1 cellular context compared by ENCODE assay signal in the genomic region with DNA sequence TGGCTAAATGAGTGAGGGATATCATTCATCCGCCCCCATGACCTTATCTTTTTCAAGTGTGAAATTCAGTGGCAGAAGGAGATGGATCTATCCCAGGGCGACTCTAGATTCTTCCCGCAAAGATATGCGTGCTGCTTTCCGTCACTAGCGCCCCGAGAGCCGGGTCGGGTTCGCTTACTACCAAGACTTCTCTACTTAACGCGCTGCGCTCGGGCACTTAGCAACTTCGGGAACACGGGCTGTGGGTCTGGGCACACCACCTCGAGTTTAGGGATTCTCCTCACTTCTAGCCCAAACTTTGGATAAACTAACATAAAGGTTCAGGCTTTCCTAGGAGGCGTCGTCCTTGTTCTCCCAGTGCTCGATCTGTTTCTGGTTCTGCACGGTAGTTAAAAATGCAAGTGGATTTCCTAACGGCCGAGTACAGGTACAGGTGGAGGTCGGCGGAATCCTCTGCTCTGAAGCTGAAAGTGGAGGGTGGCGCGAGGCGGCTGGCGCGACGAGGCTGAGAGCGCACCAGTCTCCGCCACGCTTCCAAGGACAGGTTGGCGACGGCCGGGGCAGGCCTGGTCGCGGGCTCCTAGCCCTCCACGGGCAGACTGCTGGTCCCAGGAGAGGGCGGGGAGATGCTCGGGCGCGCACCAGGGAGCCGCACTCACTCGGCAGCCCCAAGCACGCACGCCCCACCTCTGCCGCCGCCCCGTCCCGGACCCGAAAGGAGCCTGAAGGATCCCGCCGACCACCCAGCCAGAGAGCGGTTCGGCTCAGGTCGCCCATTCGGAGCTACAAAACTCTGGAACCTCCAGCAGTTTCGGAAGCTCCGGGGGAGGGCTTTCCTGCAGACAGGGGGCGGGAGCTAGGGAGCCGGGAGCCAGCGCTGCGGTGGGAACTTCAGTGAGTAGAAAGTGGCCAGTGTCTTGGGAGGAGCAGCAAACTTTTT.
TF ChIP-seq lines count a peak whose summit lies in the region.

No MANE protein-coding gene starts in this region.

TF ChIP-seq in A549, 52 proteins besides CTCF, POLR2A, EP300 and RAD21 (continued from another document):
- TF ChIP-seq, protein P1, sequence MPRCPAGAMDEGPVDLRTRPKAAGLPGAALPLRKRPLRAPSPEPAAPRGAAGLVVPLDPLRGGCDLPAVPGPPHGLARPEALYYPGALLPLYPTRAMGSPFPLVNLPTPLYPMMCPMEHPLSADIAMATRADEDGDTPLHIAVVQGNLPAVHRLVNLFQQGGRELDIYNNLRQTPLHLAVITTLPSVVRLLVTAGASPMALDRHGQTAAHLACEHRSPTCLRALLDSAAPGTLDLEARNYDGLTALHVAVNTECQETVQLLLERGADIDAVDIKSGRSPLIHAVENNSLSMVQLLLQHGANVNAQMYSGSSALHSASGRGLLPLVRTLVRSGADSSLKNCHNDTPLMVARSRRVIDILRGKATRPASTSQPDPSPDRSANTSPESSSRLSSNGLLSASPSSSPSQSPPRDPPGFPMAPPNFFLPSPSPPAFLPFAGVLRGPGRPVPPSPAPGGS (IDR thresholded peaks at IDR 0.05), result no peak
- TF ChIP-seq KDM1A (IDR thresholded peaks at IDR 0.05; ENCODE audit: low read depth) (no peak), HEYL (CRISPR knock-in tag; IDR thresholded peaks at IDR 0.05) (no peak), TFCP2L1 (CRISPR knock-in tag; IDR thresholded peaks at IDR 0.05) (no peak), JUN (IDR thresholded peaks at IDR 0.05) (no peak), RNF2 (IDR thresholded peaks at IDR 0.05; ENCODE audit: borderline replicate concordance, low read depth) (no peak), TP53 (CRISPR knock-in tag; IDR thresholded peaks at IDR 0.05) (no peak), USF2 (IDR thresholded peaks at IDR 0.05) (no peak), ZSCAN20 (CRISPR knock-in tag; IDR thresholded peaks at IDR 0.05) (no peak), EHMT2 (IDR thresholded peaks at IDR 0.05; ENCODE audit: low read depth) (no peak), CHD4 (IDR thresholded peaks at IDR 0.05; ENCODE audit: borderline replicate concordance) (no peak), MAZ (IDR thresholded peaks at IDR 0.05; ENCODE audit: borderline replicate concordance, low read depth, low read length) (no peak), CBX8 (IDR thresholded peaks at IDR 0.05) (no peak), NR3C1 (IDR thresholded peaks at IDR 0.05) (no peak), FOXS1 (CRISPR knock-in tag; IDR thresholded peaks at IDR 0.05) (no peak)
- TF ChIP-seq, protein P2, sequence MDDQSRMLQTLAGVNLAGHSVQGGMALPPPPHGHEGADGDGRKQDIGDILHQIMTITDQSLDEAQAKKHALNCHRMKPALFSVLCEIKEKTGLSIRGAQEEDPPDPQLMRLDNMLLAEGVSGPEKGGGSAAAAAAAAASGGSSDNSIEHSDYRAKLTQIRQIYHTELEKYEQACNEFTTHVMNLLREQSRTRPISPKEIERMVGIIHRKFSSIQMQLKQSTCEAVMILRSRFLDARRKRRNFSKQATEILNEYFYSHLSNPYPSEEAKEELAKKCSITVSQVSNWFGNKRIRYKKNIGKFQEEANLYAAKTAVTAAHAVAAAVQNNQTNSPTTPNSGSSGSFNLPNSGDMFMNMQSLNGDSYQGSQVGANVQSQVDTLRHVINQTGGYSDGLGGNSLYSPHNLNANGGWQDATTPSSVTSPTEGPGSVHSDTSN (IDR thresholded peaks at IDR 0.05), result no peak
